17 cellular contexts compared by ENCODE assay signal in the genomic region with DNA sequence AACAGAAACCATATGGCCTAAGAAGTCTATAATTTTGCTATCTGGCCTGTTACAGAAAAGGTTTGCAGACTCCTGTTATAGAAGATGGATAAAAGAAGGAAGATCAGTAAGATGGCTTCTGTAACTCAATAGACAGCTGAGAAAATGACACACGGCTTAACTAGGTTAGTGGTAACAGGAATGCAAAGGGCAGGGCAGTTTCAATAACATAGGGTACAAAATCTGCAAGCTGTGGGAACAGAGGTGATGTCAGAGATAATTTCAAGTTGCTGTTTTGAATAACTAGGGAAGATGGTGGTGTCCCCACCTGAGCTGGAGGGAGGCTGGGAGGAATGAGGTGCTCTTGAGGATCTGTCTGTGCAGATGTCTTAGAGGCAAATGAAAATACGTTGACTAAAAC.
"Had no signal": no experiment of that assay in that cellular context is flagged by ENCODE, and none has a peak within 500 bp of the region (broad histone marks: within the 10 kb centered on the region; RNA-seq: fewer than 3 reads in every experiment).

No MANE protein-coding gene starts in this region.

- H3K9ac ChIP-seq: SK-N-SH had no signal

- DNase-seq: KBM-7, MM.1S, NCI-H1092 treated with DMSO at 0.1 percent for 48 hours, NCI-H1436, NCI-H187 treated with DMSO at 0.1 percent for 48 hours, NCI-H2029 treated with DMSO at 0.1 percent for 48 hours, NCI-H226, NCI-H446, NCI-H510A, NCI-H524 treated with DMSO at 0.1 percent for 48 hours, NCI-H69, NCI-H774, PC-3, SHP77, SK-N-SH had no signal

- H3K27ac ChIP-seq: RWPE1 had no signal

- ATAC-seq: Panc1, PC-3 had no signal

- H3K4me2 ChIP-seq: SK-N-SH had no signal
